19 cellular contexts compared by ENCODE assay signal in genomic region chr1:47030170-47030805, GRCh38. TPM values are rescaled to one million over a fixed set of nuclear protein-coding genes. Genes with fewer than 3 reads are reported as not detected.
A peak's percentile ranks its signal among the peaks of the same experiment; 100 is the strongest.
DNase-seq lines count a peak whose midpoint lies in the region; ATAC-seq, FAIRE-seq and TF ChIP-seq lines count a peak whose summit lies in the region.
"Had no signal": no experiment of that assay in that cellular context is flagged by ENCODE, and none has a peak within 500 bp of the region (broad histone marks: within the 10 kb centered on the region; RNA-seq: fewer than 3 reads in every experiment).

No MANE protein-coding gene starts in this region.

- H3K36me3 ChIP-seq in esophagus (ENCODE audit: control insufficient read depth in 2 of 2, insufficient read depth in 2 of 2, low read length in 1 of 2) (no peaks in the 10 kb centered on the region), keratinocyte (ENCODE audit: control insufficient read depth in 2 of 2, extremely low read depth in 1 of 2, insufficient read depth in 2 of 2, low read length in 2 of 2) (no peaks in the 10 kb centered on the region), upper lobe of left lung (no peaks in the 10 kb centered on the region)
- H3K36me3 ChIP-seq: neutrophil, sigmoid colon had no signal

- no peak for TF ChIP-seq EP300 in upper lobe of left lung (IDR thresholded peaks at IDR 0.05)

- H3K9me3 Mint-ChIP-seq in glutamatergic neuron (ENCODE audit: unreplicated experiment) = no peaks in the 10 kb centered on the region
- H3K9me3 Mint-ChIP-seq: T-helper 2 cell treated with Interferon-gamma antibody and Interleukin-4, amounts not matched to agents 5 μg/mL and 100 μg/mL, for 36 hours had no signal

- peaks cover 5% of the 10 kb centered on the region for H3K4me1 Mint-ChIP-seq in glutamatergic neuron (ENCODE audit: low read depth, unreplicated experiment)
- H3K4me1 Mint-ChIP-seq: activated CD8-positive, alpha-beta memory T cell treated with anti-CD3 and anti-CD28 coated beads, Interleukin-2, amount 10 ng/mL, durations not matched to agents 7 days and 5 days had no signal

- H3K79me2 ChIP-seq in keratinocyte (ENCODE audit: control insufficient read depth, insufficient read depth, low read length) = no peaks in the 10 kb centered on the region

- peak overlapping the region; percentile 69 to 76 for H3K27ac ChIP-seq in esophagus (ENCODE audit: low read depth in 2 of 2, low read length in 1 of 2)
- H3K27ac ChIP-seq in keratinocyte (ENCODE audit: control insufficient read depth, insufficient read depth, low read length) = peak overlapping the region; percentile 48
- H3K27ac ChIP-seq in upper lobe of left lung = peak overlapping the region in 3 of 4 donors; percentile 19 to 57 (median 55)
- H3K27ac ChIP-seq: neutrophil had no signal

- TF ChIP-seq CTCF in keratinocyte (optimal IDR thresholded peaks at IDR 0.05 in 1 of 3, IDR thresholded peaks at IDR 0.05 in 1 of 3, conservative IDR thresholded peaks at IDR 0.05 in 1 of 3; ENCODE audit: extremely low read depth in 1 of 3, insufficient read depth in 2 of 3, low read length in 3 of 3) = no peak
- TF ChIP-seq CTCF in upper lobe of left lung (IDR thresholded peaks at IDR 0.05) = no peak
- TF ChIP-seq CTCF in glutamatergic neuron (IDR thresholded peaks at IDR 0.05; ENCODE audit: partially characterized antibody, unreplicated experiment) = no peak

- peaks cover 0 to 3% of the 10 kb centered on the region in 2 donors for H3K4me1 ChIP-seq in esophagus (ENCODE audit: control insufficient read depth in 2 of 2, insufficient read depth in 2 of 2, low read length in 1 of 2)
- H3K4me1 ChIP-seq in keratinocyte (ENCODE audit: control insufficient read depth, extremely low read depth, insufficient read depth, low read length) = peaks cover 30% of the 10 kb centered on the region
- peaks cover 0 to 14% (median 8%) of the 10 kb centered on the region in 4 donors for H3K4me1 ChIP-seq in upper lobe of left lung
- H3K4me1 ChIP-seq: sigmoid colon had no signal

- DNase-seq in RPMI8226 (peak; percentile 1), keratinocyte (ENCODE audit: low read depth, low spot score) (no peak), upper lobe of left lung (no peak), glutamatergic neuron (no peak)
- DNase-seq: activated CD8-positive, alpha-beta memory T cell treated with anti-CD3 and anti-CD28 coated beads, Interleukin-2, amount 10 ng/mL, durations not matched to agents 7 days and 5 days; AML-193; GF-D8; NCI-H1930; NCI-H524 treated with DMSO at 0.1 percent for 48 hours; sigmoid colon had no signal

- no peak overlapping the region for H3K4me3 Mint-ChIP-seq in glutamatergic neuron (ENCODE audit: unreplicated experiment)
- H3K4me3 Mint-ChIP-seq: activated CD8-positive, alpha-beta memory T cell treated with anti-CD3 and anti-CD28 coated beads, Interleukin-2, amount 10 ng/mL, durations not matched to agents 7 days and 5 days; T-helper 2 cell treated with Interferon-gamma antibody and Interleukin-4, amounts not matched to agents 5 μg/mL and 100 μg/mL, for 36 hours had no signal

- H3K27me3 ChIP-seq in esophagus (ENCODE audit: control insufficient read depth in 1 of 2, insufficient read depth in 2 of 2, low read length in 2 of 2) = no peaks in the 10 kb centered on the region
- H3K27me3 ChIP-seq in keratinocyte (ENCODE audit: control insufficient read depth, extremely low read depth, insufficient read depth, low read length) = no peaks in the 10 kb centered on the region
- H3K27me3 ChIP-seq in upper lobe of left lung = no peaks in the 10 kb centered on the region
- H3K27me3 ChIP-seq: sigmoid colon had no signal

- 35 to 50% methylated on average over 3 of the region's 3 CpGs for WGBS in esophagus, 2 donors
- 57 to 71% methylated on average over 3 of the region's 3 CpGs for WGBS in upper lobe of left lung, 2 donors

- H3K9me3 ChIP-seq in esophagus (ENCODE audit: control insufficient read depth in 2 of 2, insufficient read depth in 1 of 2, low read depth in 1 of 2, low read length in 1 of 2) (no peaks in the 10 kb centered on the region), keratinocyte (ENCODE audit: control insufficient read depth, low read depth, low read length) (no peaks in the 10 kb centered on the region), upper lobe of left lung (no peaks in the 10 kb centered on the region)
- H3K9me3 ChIP-seq: neutrophil, sigmoid colon had no signal

- H4K20me1 ChIP-seq in keratinocyte (ENCODE audit: control insufficient read depth, extremely low read depth, insufficient read depth, low read length) = no peaks in the 10 kb centered on the region

- H3K4me3 ChIP-seq in esophagus (ENCODE audit: low read depth in 1 of 2, low read length in 2 of 2) (no peak overlapping the region), keratinocyte (ENCODE audit: control insufficient read depth in 2 of 3, extremely low read depth in 1 of 3, insufficient read depth in 2 of 3, low read depth in 1 of 3, low read length in 3 of 3) (peak overlapping the region in 1 of 3 experiments; percentile 36), upper lobe of left lung (no peak overlapping the region)
- H3K4me3 ChIP-seq: sigmoid colon had no signal

- H3K9me1 ChIP-seq in keratinocyte (ENCODE audit: control insufficient read depth, extremely low read depth, insufficient read depth, low read length) = no peaks in the 10 kb centered on the region

- dilution Hi-C loops in keratinocyte (cut with MboI; ENCODE audit: extremely low pct_ligation_motif_present, low sequenced_read_pairs) = no loop called here

- no peak overlapping the region for H3K9ac ChIP-seq in keratinocyte (ENCODE audit: control insufficient read depth, extremely low read depth, insufficient read depth, low read length)

- H3K4me2 ChIP-seq in keratinocyte (ENCODE audit: control insufficient read depth, extremely low read depth, insufficient read depth, low read depth, low read length) = peak overlapping the region; percentile 75

- FAIRE-seq in keratinocyte (lab: Jason Lieb, UNC) = peak; percentile 94
- FAIRE-seq: astrocyte had no signal

- peak in 1 of 2 donors; percentile 59 for ATAC-seq in upper lobe of left lung (ENCODE audit: low FRiP score in 2 of 2)
- no peak for ATAC-seq in HG03469 (IDR thresholded peaks at IDR 0.05; ENCODE audit: unreplicated experiment)
- ATAC-seq in GM21381 (IDR thresholded peaks at IDR 0.05; ENCODE audit: unreplicated experiment) = no peak
- ATAC-seq: activated CD4-positive, CD25-positive, alpha-beta regulatory T cell treated with anti-CD3 and anti-CD28 coated beads, Interleukin-2, amount 50 U/mL, for 24 hours; activated CD8-positive, alpha-beta memory T cell treated with anti-CD3 and anti-CD28 coated beads, Interleukin-2, amount 10 ng/mL, durations not matched to agents 7 days and 5 days had no signal

- H3K36me3 Mint-ChIP-seq in glutamatergic neuron (ENCODE audit: unreplicated experiment) = no peaks in the 10 kb centered on the region
- H3K36me3 Mint-ChIP-seq: activated CD8-positive, alpha-beta memory T cell treated with anti-CD3 and anti-CD28 coated beads, Interleukin-2, amount 10 ng/mL, durations not matched to agents 7 days and 5 days had no signal

- no peak for TF ChIP-seq POLR2A in upper lobe of left lung (IDR thresholded peaks at IDR 0.05)

- no peak overlapping the region for H3K27ac Mint-ChIP-seq in glutamatergic neuron (ENCODE audit: unreplicated experiment)
- H3K27ac Mint-ChIP-seq: activated CD8-positive, alpha-beta memory T cell treated with anti-CD3 and anti-CD28 coated beads, Interleukin-2, amount 10 ng/mL, durations not matched to agents 7 days and 5 days; T-helper 2 cell treated with Interferon-gamma antibody and Interleukin-4, amounts not matched to agents 5 μg/mL and 100 μg/mL, for 36 hours had no signal

- H2AFZ ChIP-seq in keratinocyte (ENCODE audit: control insufficient read depth, low read length) = no peak overlapping the region

- no peaks in the 10 kb centered on the region for H3K27me3 Mint-ChIP-seq in glutamatergic neuron (ENCODE audit: unreplicated experiment)

RNA-seq across cellular contexts. Expression of gene CYP4X1, which starts 6.8 kb away (rescaled TPM):
- 10 to 100 TPM; 12.0 to 15.3 TPM for polyA plus RNA-seq in esophagus
- 0.93 to 1.2 TPM (median 1.00 TPM) in 3 replicates for polyA plus RNA-seq in keratinocyte
- polyA plus RNA-seq in keratinocyte (2011; ENCODE audit: low read depth) = 0.40 TPM
- polyA plus RNA-seq in keratinocyte (2011; cell fraction: cytosol; rRNA removed) = 0.55 and 0.90 TPM in 2 replicates
- polyA plus RNA-seq in keratinocyte (2011; cell fraction: nucleus; rRNA removed) = 2.6 and 3.4 TPM in 2 replicates
- 0.24 and 0.34 TPM in 2 replicates for polyA plus RNA-seq in keratinocyte (2012; ENCODE audit: low replicate concordance)
- 0.23 to 0.61 TPM in 2 of 3 replicates, not detected in the other for polyA minus RNA-seq in keratinocyte
- not detected for polyA minus RNA-seq in keratinocyte (2011; cell fraction: cytosol; rRNA and poly(A)+ RNA removed)
- 0.74 and 1.0 TPM in 2 replicates for polyA minus RNA-seq in keratinocyte (2011; cell fraction: nucleus; rRNA and poly(A)+ RNA removed)
- 10 to 100 TPM in 5 of 6 donors, 1 to 10 TPM in 1; 8.9 to 61.3 (median 21.4) TPM for total RNA-seq in upper lobe of left lung
- 0.81 TPM for total RNA-seq in glutamatergic neuron (ENCODE audit: unreplicated experiment)
- total RNA-seq: activated CD8-positive, alpha-beta memory T cell treated with anti-CD3 and anti-CD28 coated beads, Interleukin-2, amount 10 ng/mL, durations not matched to agents 7 days and 5 days; astrocyte; fibroblast of lung; SK-MEL-5 had no signal

RNA-seq across cellular contexts. Expression of gene CYP4Z1, which starts 36.7 kb away (rescaled TPM):
- polyA plus RNA-seq in esophagus = under 1 TPM; 0.20 to 0.73 TPM
- not detected in 3 replicates for polyA plus RNA-seq in keratinocyte
- not detected for polyA plus RNA-seq in keratinocyte (2011; ENCODE audit: low read depth)
- polyA plus RNA-seq in keratinocyte (2011; cell fraction: cytosol; rRNA removed) = not detected in 2 replicates
- polyA plus RNA-seq in keratinocyte (2011; cell fraction: nucleus; rRNA removed) = not detected in 2 replicates
- polyA plus RNA-seq in keratinocyte (2012; ENCODE audit: low replicate concordance) = not detected in 2 replicates
- not detected in 3 replicates for polyA minus RNA-seq in keratinocyte
- polyA minus RNA-seq in keratinocyte (2011; cell fraction: cytosol; rRNA and poly(A)+ RNA removed) = not detected
- not detected in 2 replicates for polyA minus RNA-seq in keratinocyte (2011; cell fraction: nucleus; rRNA and poly(A)+ RNA removed)
- total RNA-seq in upper lobe of left lung = 10 to 100 TPM in 1 of 6 donors, 1 to 10 TPM in 5; 2.1 to 10.0 (median 6.6) TPM
- total RNA-seq in glutamatergic neuron (ENCODE audit: unreplicated experiment) = not detected
- total RNA-seq: activated CD8-positive, alpha-beta memory T cell treated with anti-CD3 and anti-CD28 coated beads, Interleukin-2, amount 10 ng/mL, durations not matched to agents 7 days and 5 days; astrocyte; fibroblast of lung; SK-MEL-5 had no signal
- polyA plus RNA-seq: fibroblast of lung, sigmoid colon had no signal
